28 cellular contexts compared by ENCODE assay signal in the genomic region with DNA sequence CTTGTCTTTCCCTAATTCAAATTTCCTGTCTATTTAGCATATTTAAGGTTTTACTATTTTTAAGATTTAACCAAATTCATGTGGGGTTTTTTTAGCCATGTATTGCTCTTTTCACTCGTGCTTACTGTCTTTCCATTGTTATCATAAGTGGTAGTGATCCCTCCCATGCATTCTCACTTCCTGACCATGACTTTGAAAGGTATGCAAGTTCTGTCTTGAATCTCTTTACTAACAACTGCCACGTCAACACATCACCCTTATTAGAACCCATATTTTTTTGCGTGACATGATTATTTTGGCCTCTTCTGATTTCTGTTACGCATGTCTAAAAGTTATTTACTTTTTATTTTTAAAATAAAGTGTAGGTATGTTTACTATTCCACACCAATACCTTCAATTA.
"Had no signal": no experiment of that assay in that cellular context is flagged by ENCODE, and none has a peak within 500 bp of the region (broad histone marks: within the 10 kb centered on the region; RNA-seq: fewer than 3 reads in every experiment).

No MANE protein-coding gene starts in this region.

- H3K4me2 ChIP-seq: neural progenitor cell had no signal

- H3K9me3 Mint-ChIP-seq: nephron; stimulated activated naive B cell treated with anti-CD40 and anti-IgM and Interleukin-4, amounts not matched to agents 10 μg/mL and 1 μg/mL and 100 μg/mL, for 72 hours; stimulated activated naive CD8-positive, alpha-beta T cell treated with anti-CD3 and anti-CD28 coated beads, Interleukin-15, Interleukin-2, amounts not matched to agents 100 ng/mL and 50 ng/mL, for 24 hours had no signal

- H2AFZ ChIP-seq: neural progenitor cell, parathyroid adenoma had no signal

- H3K9ac ChIP-seq: neural progenitor cell, parathyroid adenoma had no signal

- H3K4me3 ChIP-seq: neural progenitor cell, ovary, psoas muscle, right lobe of liver, sigmoid colon, stomach, thoracic aorta, thyroid gland, tibial nerve, upper lobe of left lung, vagina had no signal

- H3K36me3 Mint-ChIP-seq: stimulated activated effector memory CD8-positive, alpha-beta T cell treated with anti-CD3 and anti-CD28 coated beads, Interleukin-12 subunit alpha, Interleukin-12 subunit beta, amount 100 ng/mL, for 72 hours; stimulated activated naive B cell treated with anti-CD40 and anti-IgM and Interleukin-4, amounts not matched to agents 10 μg/mL and 1 μg/mL and 100 μg/mL, for 72 hours had no signal

- H3K27ac ChIP-seq: neural progenitor cell, ovary, parathyroid adenoma, psoas muscle, right lobe of liver, sigmoid colon, stomach, thoracic aorta, thyroid gland, tibial nerve, upper lobe of left lung, vagina had no signal

- H3K4me1 ChIP-seq: parathyroid adenoma, psoas muscle, right lobe of liver, thyroid gland, tibial nerve, upper lobe of left lung had no signal

- FAIRE-seq: small intestine, urothelium cell line had no signal

- H3K9me3 ChIP-seq: ovary, psoas muscle, right lobe of liver, sigmoid colon, stomach, thoracic aorta, thyroid gland, tibial nerve, upper lobe of left lung, vagina had no signal

- H3K27ac Mint-ChIP-seq: nephron; neural progenitor cell; progenitor cell of endocrine pancreas; stimulated activated effector memory CD8-positive, alpha-beta T cell treated with anti-CD3 and anti-CD28 coated beads, Interleukin-12 subunit alpha, Interleukin-12 subunit beta, amount 100 ng/mL, for 72 hours; stimulated activated naive B cell treated with anti-CD40 and anti-IgM and Interleukin-4, amounts not matched to agents 10 μg/mL and 1 μg/mL and 100 μg/mL, for 72 hours; stimulated activated naive CD8-positive, alpha-beta T cell treated with anti-CD3 and anti-CD28 coated beads, Interleukin-15, Interleukin-2, amounts not matched to agents 100 ng/mL and 50 ng/mL, for 24 hours had no signal

- H3K27me3 Mint-ChIP-seq: progenitor cell of endocrine pancreas; stimulated activated naive B cell treated with anti-CD40 and anti-IgM and Interleukin-4, amounts not matched to agents 10 μg/mL and 1 μg/mL and 100 μg/mL, for 72 hours; stimulated activated naive CD8-positive, alpha-beta T cell treated with anti-CD3 and anti-CD28 coated beads, Interleukin-15, Interleukin-2, amounts not matched to agents 100 ng/mL and 50 ng/mL, for 24 hours had no signal

- ATAC-seq: psoas muscle; right cardiac atrium; right lobe of liver; stimulated activated effector memory CD8-positive, alpha-beta T cell treated with anti-CD3 and anti-CD28 coated beads, Interleukin-12 subunit alpha, Interleukin-12 subunit beta, amount 100 ng/mL, for 72 hours; stimulated activated naive B cell treated with anti-CD40 and anti-IgM and Interleukin-4, amounts not matched to agents 10 μg/mL and 1 μg/mL and 100 μg/mL, for 72 hours had no signal

- H3K36me3 ChIP-seq: neural progenitor cell, ovary, right lobe of liver, sigmoid colon, stomach, thoracic aorta, thyroid gland, tibial nerve, upper lobe of left lung, vagina had no signal

- DNase-seq: occipital lobe; ovary; posterior cingulate gyrus; psoas muscle; right cardiac atrium; right lobe of liver; sigmoid colon; small intestine; stimulated activated CD4-positive, alpha-beta T cell treated with anti-CD3 and anti-CD28 coated beads, Interleukin-15, amount 100 ng/mL, for 24 hours; stimulated activated CD4-positive, alpha-beta T cell treated with anti-CD3 and anti-CD28 coated beads, Interleukin-2, amount 100 ng/mL, for 24 hours; stimulated activated CD4-positive, alpha-beta T cell treated with anti-CD3 and anti-CD28 coated beads, Interleukin-2, amount 100 ng/mL, for 48 hours; stimulated activated CD4-positive, alpha-beta T cell treated with anti-CD3 and anti-CD28 coated beads, Interleukin-4, amount 100 ng/mL, for 24 hours; stimulated activated naive B cell treated with anti-CD40 and anti-IgM and Interleukin-4, amounts not matched to agents 10 μg/mL and 1 μg/mL and 100 μg/mL, for 72 hours; stimulated activated naive CD4-positive, alpha-beta T cell treated with Interleukin-2 at 50 U/mL for 16 hours; stomach; thyroid gland; trophoblast cell; upper lobe of left lung had no signal

- H3K4me1 Mint-ChIP-seq: nephron; neural progenitor cell; stimulated activated effector memory CD8-positive, alpha-beta T cell treated with anti-CD3 and anti-CD28 coated beads, Interleukin-12 subunit alpha, Interleukin-12 subunit beta, amount 100 ng/mL, for 72 hours; stimulated activated naive B cell treated with anti-CD40 and anti-IgM and Interleukin-4, amounts not matched to agents 10 μg/mL and 1 μg/mL and 100 μg/mL, for 72 hours had no signal

- H3K27me3 ChIP-seq: neural progenitor cell, ovary, right lobe of liver, sigmoid colon, stomach, thyroid gland, tibial nerve, upper lobe of left lung, vagina had no signal

- H3K79me2 ChIP-seq: parathyroid adenoma had no signal

- H3K4me3 Mint-ChIP-seq: nephron; neural progenitor cell; stimulated activated effector memory CD8-positive, alpha-beta T cell treated with anti-CD3 and anti-CD28 coated beads, Interleukin-12 subunit alpha, Interleukin-12 subunit beta, amount 100 ng/mL, for 72 hours; stimulated activated naive B cell treated with anti-CD40 and anti-IgM and Interleukin-4, amounts not matched to agents 10 μg/mL and 1 μg/mL and 100 μg/mL, for 72 hours; stimulated activated naive CD8-positive, alpha-beta T cell treated with anti-CD3 and anti-CD28 coated beads, Interleukin-15, Interleukin-2, amounts not matched to agents 100 ng/mL and 50 ng/mL, for 24 hours had no signal
